8 cellular contexts compared by ENCODE assay signal in the genomic region with DNA sequence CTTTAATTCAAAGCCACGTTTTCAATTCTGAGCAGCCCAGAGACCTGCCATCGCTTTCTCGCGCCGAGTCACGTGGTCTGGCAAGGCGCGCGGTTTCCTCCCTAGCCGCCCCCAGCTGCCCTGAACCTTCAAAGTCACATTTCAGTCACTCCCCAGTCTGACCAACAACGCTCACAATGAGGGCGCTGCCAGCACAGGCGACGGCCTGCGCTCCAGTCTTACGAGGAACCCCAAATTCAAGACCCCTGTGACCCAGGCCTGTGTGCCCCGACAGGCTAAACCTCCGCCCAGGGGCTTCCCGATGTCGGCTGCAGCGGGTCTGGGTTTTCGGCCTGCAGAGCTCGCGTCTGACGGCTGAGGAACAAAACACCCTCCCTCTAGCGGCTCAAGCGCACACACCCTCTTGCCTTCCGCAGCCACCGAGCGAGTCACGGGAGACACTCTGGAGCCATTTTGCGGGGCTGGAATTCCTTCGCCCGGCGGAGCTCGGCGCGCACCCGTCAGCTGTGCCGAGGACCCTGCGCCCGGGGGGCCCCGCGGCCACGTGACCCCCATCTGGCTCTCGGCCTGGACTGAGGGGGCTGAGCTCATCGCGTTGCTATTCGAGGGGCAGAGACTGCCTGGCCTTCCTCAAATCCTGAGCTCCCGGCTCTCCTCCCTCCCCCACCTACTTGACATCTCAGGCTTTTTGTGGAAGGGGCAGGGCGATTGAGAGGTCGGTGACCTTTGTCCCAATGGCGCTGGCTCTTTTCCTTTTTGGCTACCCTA.
DNase-seq lines count a peak whose midpoint lies in the region; ATAC-seq and TF ChIP-seq lines count a peak whose summit lies in the region.

No MANE protein-coding gene starts in this region.

- ATAC-seq in HG02623 (IDR thresholded peaks at IDR 0.05; ENCODE audit: unreplicated experiment), result peak; percentile 91
- peak; percentile 76 for ATAC-seq in central memory CD8-positive, alpha-beta T cell (replicated peaks; ENCODE audit: extremely low read depth, poor library complexity, severe bottlenecking)

- DNase-seq in NCI-H2029 (lab: John Stamatoyannopoulos, UW), result peak; percentile 42
- peak; percentile 32 to 46 (median 35) for DNase-seq in activated CD4-positive, CD25-positive, alpha-beta regulatory T cell (lab: John Stamatoyannopoulos, UW)
- DNase-seq in central memory CD8-positive, alpha-beta T cell (ENCODE audit: low spot score in 2 of 2), result peak; percentile 56
- DNase-seq in iris pigment epithelial cell (ENCODE audit: low read depth), result peak; percentile 93
- DNase-seq in smooth muscle cell of the brain vasculature (ENCODE audit: low read depth, low spot score), result peak; percentile 65
- DNase-seq in NAMALWA (ENCODE audit: low spot score), result no peak

- TF ChIP-seq CTCF in GM12873 (IDR thresholded peaks at IDR 0.05; ENCODE audit: insufficient read depth, low read depth, low read length, missing control alignments), result peak; percentile 70

- H3K9me3 Mint-ChIP-seq in central memory CD8-positive, alpha-beta T cell, result no peaks in the 10 kb centered on the region

- peaks cover 24% of the 10 kb centered on the region for H3K4me1 Mint-ChIP-seq in central memory CD8-positive, alpha-beta T cell

- H3K27ac Mint-ChIP-seq in central memory CD8-positive, alpha-beta T cell (ENCODE audit: low read depth), result peak overlapping the region; percentile 89

- no peaks in the 10 kb centered on the region for H3K27me3 Mint-ChIP-seq in central memory CD8-positive, alpha-beta T cell

- H3K36me3 Mint-ChIP-seq in central memory CD8-positive, alpha-beta T cell (ENCODE audit: insufficient read depth), result peaks cover 36% of the 10 kb centered on the region

- H3K4me3 Mint-ChIP-seq in central memory CD8-positive, alpha-beta T cell, result peak overlapping the region; percentile 80
